ENCODE assay signal across 2 cellular contexts in the genomic region with DNA sequence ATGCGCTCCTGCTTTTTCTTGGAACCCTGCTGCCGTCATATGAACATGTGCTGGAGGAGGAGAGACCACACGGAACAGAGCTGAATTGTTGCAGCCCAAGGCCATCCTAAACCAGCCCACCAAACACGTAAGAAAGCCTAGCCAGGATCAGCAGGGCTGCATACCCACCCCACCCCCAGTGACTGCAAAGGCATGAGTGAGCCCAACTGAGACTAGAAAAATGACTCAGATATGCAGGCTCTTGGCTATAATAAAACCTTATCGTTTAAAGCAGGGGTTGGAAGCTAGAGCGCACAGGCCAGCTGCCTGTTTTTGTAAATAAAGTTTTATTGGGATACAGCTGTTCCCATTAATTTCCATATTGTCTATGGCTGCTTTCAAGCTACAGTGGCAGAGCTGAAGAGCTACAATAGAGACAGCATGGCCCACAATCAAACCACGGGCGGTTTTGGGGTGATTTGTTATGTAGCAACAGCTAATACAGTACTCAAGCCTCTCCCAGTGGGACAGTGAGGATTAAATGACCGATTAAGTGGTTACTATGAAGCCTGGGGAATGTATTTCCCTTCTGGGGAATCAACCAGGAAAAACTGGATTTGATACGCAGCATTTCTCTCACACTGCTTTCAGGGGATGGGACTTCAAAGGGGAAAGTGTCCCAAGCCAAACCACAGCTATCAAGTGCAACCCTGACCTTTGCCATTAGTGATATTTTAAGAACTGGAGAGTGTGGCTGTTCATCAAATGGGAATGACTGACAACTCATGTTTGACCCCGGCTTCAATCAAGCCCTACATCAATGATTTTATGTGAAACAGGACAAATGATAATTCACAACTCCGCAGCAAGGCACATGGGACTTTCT.
TF ChIP-seq lines count a peak whose summit lies in the region.

No MANE protein-coding gene starts in this region.

TF ChIP-seq in A549, 52 proteins besides CTCF, POLR2A, EP300 and RAD21:
- TF ChIP-seq FOXS1 (CRISPR knock-in tag; IDR thresholded peaks at IDR 0.05) (no peak), CEBPB (IDR thresholded peaks at IDR 0.05) (no peak), MAZ (IDR thresholded peaks at IDR 0.05; ENCODE audit: borderline replicate concordance, low read depth, low read length) (no peak), BHLHE40 (IDR thresholded peaks at IDR 0.05; ENCODE audit: low read depth, low read length) (no peak), RNF2 (IDR thresholded peaks at IDR 0.05; ENCODE audit: borderline replicate concordance, low read depth) (no peak), EHMT2 (IDR thresholded peaks at IDR 0.05; ENCODE audit: low read depth) (no peak), RCOR1 (IDR thresholded peaks at IDR 0.05; ENCODE audit: low read depth, low read length) (no peak), RFX5 (IDR thresholded peaks at IDR 0.05) (no peak), HDAC2 (IDR thresholded peaks at IDR 0.05) (no peak), KDM1A (IDR thresholded peaks at IDR 0.05; ENCODE audit: low read depth) (no peak), ESRRA (IDR thresholded peaks at IDR 0.05; ENCODE audit: borderline replicate concordance, low read length) (no peak), POLR2AphosphoS2 (conservative IDR thresholded peaks at IDR 0.05; ENCODE audit: low read length) (no peak), JUN (IDR thresholded peaks at IDR 0.05) (no peak)
- TF ChIP-seq, protein P1, sequence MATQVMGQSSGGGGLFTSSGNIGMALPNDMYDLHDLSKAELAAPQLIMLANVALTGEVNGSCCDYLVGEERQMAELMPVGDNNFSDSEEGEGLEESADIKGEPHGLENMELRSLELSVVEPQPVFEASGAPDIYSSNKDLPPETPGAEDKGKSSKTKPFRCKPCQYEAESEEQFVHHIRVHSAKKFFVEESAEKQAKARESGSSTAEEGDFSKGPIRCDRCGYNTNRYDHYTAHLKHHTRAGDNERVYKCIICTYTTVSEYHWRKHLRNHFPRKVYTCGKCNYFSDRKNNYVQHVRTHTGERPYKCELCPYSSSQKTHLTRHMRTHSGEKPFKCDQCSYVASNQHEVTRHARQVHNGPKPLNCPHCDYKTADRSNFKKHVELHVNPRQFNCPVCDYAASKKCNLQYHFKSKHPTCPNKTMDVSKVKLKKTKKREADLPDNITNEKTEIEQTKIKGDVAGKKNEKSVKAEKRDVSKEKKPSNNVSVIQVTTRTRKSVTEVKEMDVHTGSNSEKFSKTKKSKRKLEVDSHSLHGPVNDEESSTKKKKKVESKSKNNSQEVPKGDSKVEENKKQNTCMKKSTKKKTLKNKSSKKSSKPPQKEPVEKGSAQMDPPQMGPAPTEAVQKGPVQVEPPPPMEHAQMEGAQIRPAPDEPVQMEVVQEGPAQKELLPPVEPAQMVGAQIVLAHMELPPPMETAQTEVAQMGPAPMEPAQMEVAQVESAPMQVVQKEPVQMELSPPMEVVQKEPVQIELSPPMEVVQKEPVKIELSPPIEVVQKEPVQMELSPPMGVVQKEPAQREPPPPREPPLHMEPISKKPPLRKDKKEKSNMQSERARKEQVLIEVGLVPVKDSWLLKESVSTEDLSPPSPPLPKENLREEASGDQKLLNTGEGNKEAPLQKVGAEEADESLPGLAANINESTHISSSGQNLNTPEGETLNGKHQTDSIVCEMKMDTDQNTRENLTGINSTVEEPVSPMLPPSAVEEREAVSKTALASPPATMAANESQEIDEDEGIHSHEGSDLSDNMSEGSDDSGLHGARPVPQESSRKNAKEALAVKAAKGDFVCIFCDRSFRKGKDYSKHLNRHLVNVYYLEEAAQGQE (IDR thresholded peaks at IDR 0.05) = no peak
- TF ChIP-seq, protein P2, sequence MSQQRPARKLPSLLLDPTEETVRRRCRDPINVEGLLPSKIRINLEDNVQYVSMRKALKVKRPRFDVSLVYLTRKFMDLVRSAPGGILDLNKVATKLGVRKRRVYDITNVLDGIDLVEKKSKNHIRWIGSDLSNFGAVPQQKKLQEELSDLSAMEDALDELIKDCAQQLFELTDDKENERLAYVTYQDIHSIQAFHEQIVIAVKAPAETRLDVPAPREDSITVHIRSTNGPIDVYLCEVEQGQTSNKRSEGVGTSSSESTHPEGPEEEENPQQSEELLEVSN (IDR thresholded peaks at IDR 0.05; ENCODE audit: borderline replicate concordance, low read depth) = no peak
- TF ChIP-seq, protein P3, sequence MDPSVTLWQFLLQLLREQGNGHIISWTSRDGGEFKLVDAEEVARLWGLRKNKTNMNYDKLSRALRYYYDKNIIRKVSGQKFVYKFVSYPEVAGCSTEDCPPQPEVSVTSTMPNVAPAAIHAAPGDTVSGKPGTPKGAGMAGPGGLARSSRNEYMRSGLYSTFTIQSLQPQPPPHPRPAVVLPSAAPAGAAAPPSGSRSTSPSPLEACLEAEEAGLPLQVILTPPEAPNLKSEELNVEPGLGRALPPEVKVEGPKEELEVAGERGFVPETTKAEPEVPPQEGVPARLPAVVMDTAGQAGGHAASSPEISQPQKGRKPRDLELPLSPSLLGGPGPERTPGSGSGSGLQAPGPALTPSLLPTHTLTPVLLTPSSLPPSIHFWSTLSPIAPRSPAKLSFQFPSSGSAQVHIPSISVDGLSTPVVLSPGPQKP (IDR thresholded peaks at IDR 0.05; ENCODE audit: low read depth, low read length) = no peak
- TF ChIP-seq, protein P4, sequence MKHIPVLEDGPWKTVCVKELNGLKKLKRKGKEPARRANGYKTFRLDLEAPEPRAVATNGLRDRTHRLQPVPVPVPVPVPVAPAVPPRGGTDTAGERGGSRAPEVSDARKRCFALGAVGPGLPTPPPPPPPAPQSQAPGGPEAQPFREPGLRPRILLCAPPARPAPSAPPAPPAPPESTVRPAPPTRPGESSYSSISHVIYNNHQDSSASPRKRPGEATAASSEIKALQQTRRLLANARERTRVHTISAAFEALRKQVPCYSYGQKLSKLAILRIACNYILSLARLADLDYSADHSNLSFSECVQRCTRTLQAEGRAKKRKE (CRISPR knock-in tag; IDR thresholded peaks at IDR 0.05; ENCODE audit: low read depth) = no peak

TF ChIP-seq in IMR-90, 13 proteins besides CTCF, POLR2A, EP300 and RAD21:
- TF ChIP-seq SMC3 (IDR thresholded peaks at IDR 0.05; ENCODE audit: low read depth, low read length) (0 out of 2 replicates have a peak, but pooled peaks have one; percentile 13), RFX5 (IDR thresholded peaks at IDR 0.05; ENCODE audit: low read depth, low read length) (no peak), MXI1 (IDR thresholded peaks at IDR 0.05; ENCODE audit: borderline replicate concordance, low read depth, low read length) (no peak)
